9 cellular contexts compared by ENCODE assay signal in the genomic region with DNA sequence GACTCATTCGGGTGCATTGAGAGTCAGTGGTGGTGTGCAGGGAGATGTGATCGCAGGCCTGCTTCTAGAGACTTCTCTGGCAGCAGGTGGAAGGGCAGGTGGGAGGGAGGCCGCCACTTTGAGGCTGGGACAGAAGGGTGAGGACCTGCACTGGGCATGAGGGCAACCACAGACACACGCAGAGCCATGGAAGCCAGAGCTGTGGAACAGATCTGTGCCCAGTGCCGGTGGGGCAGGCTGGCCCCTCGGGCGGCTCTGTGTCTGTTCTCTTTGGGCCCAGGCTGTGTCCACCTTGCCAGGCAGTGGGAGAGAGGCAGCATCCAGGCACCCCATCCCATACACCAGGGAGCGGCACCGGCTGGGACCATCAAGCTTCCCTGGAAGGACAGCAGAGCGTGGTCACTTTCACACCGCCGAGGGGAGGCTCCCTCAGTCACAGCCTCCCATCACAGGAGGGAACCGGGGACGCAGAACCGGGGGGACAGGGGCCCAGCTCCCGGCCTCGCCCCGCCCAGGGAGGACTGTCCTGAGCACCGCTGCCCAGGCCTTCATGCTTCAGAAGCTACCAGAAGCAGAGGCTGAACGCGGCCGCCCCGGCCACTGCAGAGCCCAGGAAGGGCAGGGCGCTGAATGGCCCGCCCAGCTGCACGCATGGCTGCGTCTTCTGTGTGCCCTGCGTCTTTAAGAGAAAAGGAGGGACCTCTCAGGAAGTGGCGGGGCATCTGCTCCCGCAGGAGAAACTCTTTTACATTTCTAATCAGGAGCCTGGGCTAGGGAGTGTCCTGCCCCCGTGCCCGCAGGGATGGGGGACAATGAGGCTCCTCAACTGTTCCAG. TPM values are rescaled to one million over a fixed set of nuclear protein-coding genes. Genes with fewer than 3 reads are reported as not detected.
A peak's percentile ranks its signal among the peaks of the same experiment; 100 is the strongest.
DNase-seq lines count a peak whose midpoint lies in the region; ATAC-seq and TF ChIP-seq lines count a peak whose summit lies in the region.
"Had no signal": no experiment of that assay in that cellular context is flagged by ENCODE, and none has a peak within 500 bp of the region (broad histone marks: within the 10 kb centered on the region; RNA-seq: fewer than 3 reads in every experiment).

No MANE protein-coding gene starts in this region.

- no peak overlapping the region for H3K9ac ChIP-seq in SK-N-SH

- DNase-seq in AG08395 (ENCODE audit: low spot score) (peak; percentile 38), SK-N-SH (peak; percentile 47), right atrium auricular region (ENCODE audit: low spot score) (no peak), spleen (peak; percentile 78), SHP77 treated with DMSO at 0.1 percent for 48 hours (lab: John Stamatoyannopoulos, UW) (no peak), NCI-H748 treated with DMSO at 0.1 percent for 48 hours (lab: John Stamatoyannopoulos, UW) (no peak)
- DNase-seq in stimulated activated CD4-positive, alpha-beta T cell treated with anti-CD3 and anti-CD28 coated beads, Interleukin-2, amount 100 ng/mL, for 24 hours = no peak

- H3K4me3 ChIP-seq in SK-N-SH (ENCODE audit: low read depth in 2 of 2, low read length in 1 of 2) (peak overlapping the region; percentile 12 to 26; a peak in 2 of 4 replicates), right atrium auricular region (peak overlapping the region; percentile 14 to 46), spleen (peak overlapping the region; percentile 13 to 71 (median 44))

- peak overlapping the region; percentile 54 for H3K4me2 ChIP-seq in SK-N-SH

- TF ChIP-seq POLR2A in spleen (IDR thresholded peaks at IDR 0.05) = no peak

- no peaks in the 10 kb centered on the region for H3K9me2 ChIP-seq in SK-N-SH

- H3K4me1 ChIP-seq in SK-N-SH (ENCODE audit: control insufficient read depth in 1 of 2, insufficient read depth in 2 of 2, low read depth in 1 of 2, low read length in 1 of 2) = no peaks in the 10 kb centered on the region
- no peaks in the 10 kb centered on the region for H3K4me1 ChIP-seq in right atrium auricular region
- H3K4me1 ChIP-seq in spleen = peaks cover 0 to 22% (median 18%) of the 10 kb centered on the region in 6 donors

- WGBS in SK-N-SH (ENCODE audit: low lambda C conversion rate) = 26% methylated on average over 23 of the region's 32 CpGs
- WGBS in spleen, 5 donors = 44 to 59% (median 53%) methylated on average over 15 to 32 of the region's 32 CpGs

- peaks cover 95% of the 10 kb centered on the region for H3K27me3 ChIP-seq in SK-N-SH (ENCODE audit: insufficient read depth)
- H3K27me3 ChIP-seq in right atrium auricular region = peaks cover 0 to 4% of the 10 kb centered on the region in 2 donors
- peaks cover 0 to 95% (median 14%) of the 10 kb centered on the region in 7 donors for H3K27me3 ChIP-seq in spleen (replicated peaks in 1 of 7)

- intact Hi-C loops in spleen (cut with DNase I; ENCODE audit: low total_unique reads) = no loop called here

- H3K9me3 ChIP-seq in SK-N-SH (no peaks in the 10 kb centered on the region), right atrium auricular region (no peaks in the 10 kb centered on the region), spleen (no peaks in the 10 kb centered on the region)

- no peak for TF ChIP-seq EP300 in SK-N-SH (IDR thresholded peaks at IDR 0.05; ENCODE audit: borderline replicate concordance in 1 of 2, low read depth in 1 of 2, low read length in 1 of 2)

- CTCF ChIA-PET in SK-N-SH (lab: Yijun Ruan, JAX) = interaction anchor here (0.7 to 1.0 kb wide), 3 partner anchors 15 to 145 kb away, joined by 3 read pairs; no protein-coding TSS in a partner anchor

- peak overlapping the region; percentile 86 for H2AFZ ChIP-seq in SK-N-SH (ENCODE audit: low read depth)

- H3K27ac ChIP-seq in SK-N-SH (ENCODE audit: low read depth in 2 of 2, low read length in 1 of 2) (no peak overlapping the region), right atrium auricular region (no peak overlapping the region), spleen (peak overlapping the region in 5 of 8 donors; percentile 7 to 64 (median 46))

- ATAC-seq in GM19351 (IDR thresholded peaks at IDR 0.05; ENCODE audit: unreplicated experiment) = peak; percentile 32

- H3F3A ChIP-seq in SK-N-SH (replicated peaks; ENCODE audit: insufficient read depth) = no peaks in the 10 kb centered on the region

- POLR2A ChIA-PET in SK-N-SH (lab: Yijun Ruan, JAX) = no interaction called here

- H3K79me2 ChIP-seq in SK-N-SH (ENCODE audit: insufficient read depth) = no peaks in the 10 kb centered on the region

- TF ChIP-seq RAD21 in SK-N-SH (IDR thresholded peaks at IDR 0.05; ENCODE audit: low read length) = no peak

- H3K36me3 ChIP-seq in SK-N-SH (replicated peaks in 1 of 2; ENCODE audit: control insufficient read depth in 1 of 2, insufficient read depth in 2 of 2, low read length in 1 of 2) (no peaks in the 10 kb centered on the region), right atrium auricular region (no peaks in the 10 kb centered on the region), spleen (no peaks in the 10 kb centered on the region)

- TF ChIP-seq CTCF in SK-N-SH (IDR thresholded peaks at IDR 0.05) (no peak), right atrium auricular region (IDR thresholded peaks at IDR 0.05) (no peak), spleen (IDR thresholded peaks at IDR 0.05 in 8 of 11, conservative IDR thresholded peaks at IDR 0.05 in 3 of 11) (no peak)

- H4K20me1 ChIP-seq in SK-N-SH (ENCODE audit: insufficient read depth) = no peaks in the 10 kb centered on the region

TF ChIP-seq in SK-N-SH, 30 proteins besides CTCF, POLR2A, EP300 and RAD21 (continues in another document):
- TF ChIP-seq, protein P1, sequence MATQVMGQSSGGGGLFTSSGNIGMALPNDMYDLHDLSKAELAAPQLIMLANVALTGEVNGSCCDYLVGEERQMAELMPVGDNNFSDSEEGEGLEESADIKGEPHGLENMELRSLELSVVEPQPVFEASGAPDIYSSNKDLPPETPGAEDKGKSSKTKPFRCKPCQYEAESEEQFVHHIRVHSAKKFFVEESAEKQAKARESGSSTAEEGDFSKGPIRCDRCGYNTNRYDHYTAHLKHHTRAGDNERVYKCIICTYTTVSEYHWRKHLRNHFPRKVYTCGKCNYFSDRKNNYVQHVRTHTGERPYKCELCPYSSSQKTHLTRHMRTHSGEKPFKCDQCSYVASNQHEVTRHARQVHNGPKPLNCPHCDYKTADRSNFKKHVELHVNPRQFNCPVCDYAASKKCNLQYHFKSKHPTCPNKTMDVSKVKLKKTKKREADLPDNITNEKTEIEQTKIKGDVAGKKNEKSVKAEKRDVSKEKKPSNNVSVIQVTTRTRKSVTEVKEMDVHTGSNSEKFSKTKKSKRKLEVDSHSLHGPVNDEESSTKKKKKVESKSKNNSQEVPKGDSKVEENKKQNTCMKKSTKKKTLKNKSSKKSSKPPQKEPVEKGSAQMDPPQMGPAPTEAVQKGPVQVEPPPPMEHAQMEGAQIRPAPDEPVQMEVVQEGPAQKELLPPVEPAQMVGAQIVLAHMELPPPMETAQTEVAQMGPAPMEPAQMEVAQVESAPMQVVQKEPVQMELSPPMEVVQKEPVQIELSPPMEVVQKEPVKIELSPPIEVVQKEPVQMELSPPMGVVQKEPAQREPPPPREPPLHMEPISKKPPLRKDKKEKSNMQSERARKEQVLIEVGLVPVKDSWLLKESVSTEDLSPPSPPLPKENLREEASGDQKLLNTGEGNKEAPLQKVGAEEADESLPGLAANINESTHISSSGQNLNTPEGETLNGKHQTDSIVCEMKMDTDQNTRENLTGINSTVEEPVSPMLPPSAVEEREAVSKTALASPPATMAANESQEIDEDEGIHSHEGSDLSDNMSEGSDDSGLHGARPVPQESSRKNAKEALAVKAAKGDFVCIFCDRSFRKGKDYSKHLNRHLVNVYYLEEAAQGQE (IDR thresholded peaks at IDR 0.05; ENCODE audit: low read depth, low read length) = no peak
- TF ChIP-seq, protein P2, sequence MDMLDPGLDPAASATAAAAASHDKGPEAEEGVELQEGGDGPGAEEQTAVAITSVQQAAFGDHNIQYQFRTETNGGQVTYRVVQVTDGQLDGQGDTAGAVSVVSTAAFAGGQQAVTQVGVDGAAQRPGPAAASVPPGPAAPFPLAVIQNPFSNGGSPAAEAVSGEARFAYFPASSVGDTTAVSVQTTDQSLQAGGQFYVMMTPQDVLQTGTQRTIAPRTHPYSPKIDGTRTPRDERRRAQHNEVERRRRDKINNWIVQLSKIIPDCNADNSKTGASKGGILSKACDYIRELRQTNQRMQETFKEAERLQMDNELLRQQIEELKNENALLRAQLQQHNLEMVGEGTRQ (IDR thresholded peaks at IDR 0.05; ENCODE audit: borderline replicate concordance, low read depth, low read length) = no peak
- TF ChIP-seq, protein P3, sequence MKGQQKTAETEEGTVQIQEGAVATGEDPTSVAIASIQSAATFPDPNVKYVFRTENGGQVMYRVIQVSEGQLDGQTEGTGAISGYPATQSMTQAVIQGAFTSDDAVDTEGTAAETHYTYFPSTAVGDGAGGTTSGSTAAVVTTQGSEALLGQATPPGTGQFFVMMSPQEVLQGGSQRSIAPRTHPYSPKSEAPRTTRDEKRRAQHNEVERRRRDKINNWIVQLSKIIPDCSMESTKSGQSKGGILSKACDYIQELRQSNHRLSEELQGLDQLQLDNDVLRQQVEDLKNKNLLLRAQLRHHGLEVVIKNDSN (IDR thresholded peaks at IDR 0.05; ENCODE audit: borderline replicate concordance, low read depth) = no peak
- TF ChIP-seq GABPA (IDR thresholded peaks at IDR 0.05; ENCODE audit: low read depth) = no peak
- TF ChIP-seq NRF1 (IDR thresholded peaks at IDR 0.05; ENCODE audit: low read depth, low read length) = no peak
- TF ChIP-seq GATA2 (CRISPR knock-in tag; IDR thresholded peaks at IDR 0.05) = no peak
- TF ChIP-seq FOXJ3 (CRISPR knock-in tag; IDR thresholded peaks at IDR 0.05) = no peak
- TF ChIP-seq RXRA (IDR thresholded peaks at IDR 0.05; ENCODE audit: borderline replicate concordance, low read depth) = no peak
- TF ChIP-seq FOXM1 (IDR thresholded peaks at IDR 0.05; ENCODE audit: low read depth) = no peak
- TF ChIP-seq TAF1 (IDR thresholded peaks at IDR 0.05; ENCODE audit: borderline replicate concordance, low read depth, low read length) = no peak
- TF ChIP-seq RCOR1 (IDR thresholded peaks at IDR 0.05; ENCODE audit: low read length) = no peak

RNA-seq across cellular contexts. Expression of a gene that starts 32.1 kb away (rescaled TPM):
- polyA plus RNA-seq in SK-N-SH (2012; rRNA removed) (0.02 TPM in 1 of 2 replicates, not detected in the other), spleen (under 1 TPM in 2 of 3 donors, not detected in 1; 0.03 to 0.04 TPM)
- polyA plus RNA-seq in SK-N-SH (2012; cell fraction: cytosol; rRNA removed) = 0.01 TPM in 1 of 2 replicates, not detected in the other
- polyA plus RNA-seq in SK-N-SH (2012; cell fraction: nucleus; rRNA removed) = 0.01 TPM in 1 of 2 replicates, not detected in the other
- total RNA-seq in right atrium auricular region (not detected), spleen (not detected)

RNA-seq across cellular contexts. Expression of a gene that starts 56.3 kb away (rescaled TPM):
- polyA plus RNA-seq in SK-N-SH (2012; rRNA removed) (not detected in 2 replicates), spleen (not detected)
- polyA plus RNA-seq in SK-N-SH (2012; cell fraction: cytosol; rRNA removed) = not detected in 2 replicates
- polyA plus RNA-seq in SK-N-SH (2012; cell fraction: nucleus; rRNA removed) = not detected in 2 replicates
- total RNA-seq in right atrium auricular region (not detected), spleen (not detected)
- polyA plus RNA-seq: adipose tissue had no signal

Comparison
In these comparisons a context has a peak if more than half of its experiments do, and no peak if none do; other contexts are left out.
1. DNase-seq: peak in AG08395 (single experiment), SK-N-SH (single experiment) and spleen (single experiment); none in right atrium auricular region (single experiment), stimulated activated CD4-positive, alpha-beta T cell treated with anti-CD3 and anti-CD28 coated beads, Interleukin-2, amount 100 ng/mL, for 24 hours (0 of 2), SHP77 treated with DMSO at 0.1 percent for 48 hours (single experiment) and NCI-H748 treated with DMSO at 0.1 percent for 48 hours (single experiment).
2. H3K27ac ChIP-seq: peak in spleen (5 of 8); none in SK-N-SH (0 of 2) and right atrium auricular region (0 of 2).
3. Peak in every context shown above with its lines, with median percentiles within 50 percentile points of each other: H3K4me3 ChIP-seq.